In the genomic region with DNA sequence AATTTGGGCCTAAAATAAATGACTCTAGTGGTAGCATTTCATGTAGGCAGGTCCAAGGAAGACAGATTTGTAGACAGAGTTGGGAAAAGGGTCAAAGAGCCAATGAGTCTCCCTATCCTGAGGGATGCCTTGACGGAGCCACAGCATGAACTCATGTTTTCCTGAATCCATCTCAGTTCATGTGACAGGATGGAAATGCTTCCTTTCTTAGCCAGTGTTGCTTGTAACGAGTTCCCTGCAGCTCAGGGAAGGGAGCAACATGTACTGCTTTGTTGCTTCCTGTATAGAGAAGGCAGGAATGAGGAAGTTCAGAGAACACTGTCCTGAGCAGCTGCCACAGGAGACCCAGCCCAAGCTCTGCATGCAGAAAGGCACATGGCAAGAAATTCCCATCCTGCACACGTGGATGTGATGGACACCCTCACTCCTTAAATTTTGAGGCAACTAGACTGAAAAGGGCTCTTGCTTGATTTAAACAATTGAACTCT, we compare ENCODE assay signal across 9 cellular contexts. TPM values are rescaled to one million over a fixed set of nuclear protein-coding genes. Genes with fewer than 3 reads are reported as not detected.
DNase-seq lines count a peak whose midpoint lies in the region; ATAC-seq, FAIRE-seq and TF ChIP-seq lines count a peak whose summit lies in the region.
"Had no signal": no experiment of that assay in that cellular context is flagged by ENCODE, and none has a peak within 500 bp of the region (broad histone marks: within the 10 kb centered on the region; RNA-seq: fewer than 3 reads in every experiment).

No MANE protein-coding gene starts in this region.

- in situ Hi-C loops in ACHN (cut with HindIII; ENCODE audit: low pct_ligation_motif_present, low pct_unique_long_range_greater_than_20kb, low sequenced_read_pairs), result no loop called here

- intact Hi-C loops in pancreas (cut with DNase I), result no loop called here

- WGBS in pancreas, 2 donors, result 48 to 55% methylated on average over 3 of the region's 3 CpGs
- WGBS in smooth muscle cell (ENCODE audit: low lambda C conversion rate), result 73% methylated on average over 3 of the region's 3 CpGs

- no peaks in the 10 kb centered on the region for H3K36me3 ChIP-seq in pancreas
- H3K36me3 ChIP-seq in smooth muscle cell (ENCODE audit: low read depth), result no peaks in the 10 kb centered on the region

- no peak overlapping the region for H2AFZ ChIP-seq in smooth muscle cell (ENCODE audit: low read depth)

- no peaks in the 10 kb centered on the region for H4K20me1 ChIP-seq in smooth muscle cell (ENCODE audit: low read depth)

- no peak overlapping the region for H3K9ac ChIP-seq in smooth muscle cell (ENCODE audit: low read depth)

- H3K27me3 ChIP-seq in pancreas (no peaks in the 10 kb centered on the region), smooth muscle cell (ENCODE audit: low read depth) (no peaks in the 10 kb centered on the region)

- H3K4me1 ChIP-seq in pancreas, result peaks cover 0 to 5% (median 0%) of the 10 kb centered on the region in 3 donors
- H3K4me1 ChIP-seq in smooth muscle cell (ENCODE audit: low read depth), result peaks cover 23% of the 10 kb centered on the region

- H3K4me2 ChIP-seq in smooth muscle cell, result no peak overlapping the region

- H3K4me3 ChIP-seq in pancreas (no peak overlapping the region), smooth muscle cell (no peak overlapping the region)

- H3K27ac ChIP-seq in pancreas (peak overlapping the region in 1 of 4 donors; percentile 45), smooth muscle cell (ENCODE audit: low read depth) (no peak overlapping the region)

- peak; percentile 28; the same call in 2 of the 3 replicates for ATAC-seq in SK-N-SH treated with all-trans-retinoic acid at 6 μM for 48 hours
- ATAC-seq in pancreas, result peak; percentile 50 to 89 (median 79)
- no peak for ATAC-seq in HG03439 (IDR thresholded peaks at IDR 0.05; ENCODE audit: unreplicated experiment)
- ATAC-seq: activated naive CD8-positive, alpha-beta T cell treated with anti-CD3 and anti-CD28 coated beads, Interleukin-2, amount 50 U/mL, for 24 hours had no signal

- FAIRE-seq in pancreas (lab: Jason Lieb, UNC), result no peak

- no peaks in the 10 kb centered on the region for H3K9me3 ChIP-seq in pancreas
- H3K9me3 ChIP-seq in smooth muscle cell (replicated peaks; ENCODE audit: low read depth), result no peaks in the 10 kb centered on the region

- no peaks in the 10 kb centered on the region for H3K79me2 ChIP-seq in smooth muscle cell (ENCODE audit: low read depth)

- TF ChIP-seq CTCF in pancreas (IDR thresholded peaks at IDR 0.05), result no peak
- no peak for TF ChIP-seq CTCF in smooth muscle cell (IDR thresholded peaks at IDR 0.05; ENCODE audit: borderline replicate concordance, insufficient read depth, poor library complexity, severe bottlenecking)

- DNase-seq in GDM1 (lab: John Stamatoyannopoulos, UW) (peak; percentile 30), germinal center (ENCODE audit: low spot score) (peak; percentile 14), pancreas (no peak), smooth muscle cell (lab: John Stamatoyannopoulos, UW; ENCODE audit: unreplicated experiment) (no peak), ACHN (no peak)
- no peak for DNase-seq in activated CD4-positive, alpha-beta T cell treated with anti-CD3 and anti-CD28 coated beads, Interleukin-2, amount 50 U/mL, for 48 hours
- DNase-seq: activated naive CD8-positive, alpha-beta T cell treated with anti-CD3 and anti-CD28 coated beads, Interleukin-2, amount 50 U/mL, for 24 hours had no signal

- no peaks in the 10 kb centered on the region for H3F3A ChIP-seq in smooth muscle cell (ENCODE audit: low read depth)

TF ChIP-seq in SK-N-SH treated with all-trans-retinoic acid at 6 μM for 48 hours, 23 proteins besides CTCF, POLR2A, EP300 and RAD21:
- TF ChIP-seq, protein P1, sequence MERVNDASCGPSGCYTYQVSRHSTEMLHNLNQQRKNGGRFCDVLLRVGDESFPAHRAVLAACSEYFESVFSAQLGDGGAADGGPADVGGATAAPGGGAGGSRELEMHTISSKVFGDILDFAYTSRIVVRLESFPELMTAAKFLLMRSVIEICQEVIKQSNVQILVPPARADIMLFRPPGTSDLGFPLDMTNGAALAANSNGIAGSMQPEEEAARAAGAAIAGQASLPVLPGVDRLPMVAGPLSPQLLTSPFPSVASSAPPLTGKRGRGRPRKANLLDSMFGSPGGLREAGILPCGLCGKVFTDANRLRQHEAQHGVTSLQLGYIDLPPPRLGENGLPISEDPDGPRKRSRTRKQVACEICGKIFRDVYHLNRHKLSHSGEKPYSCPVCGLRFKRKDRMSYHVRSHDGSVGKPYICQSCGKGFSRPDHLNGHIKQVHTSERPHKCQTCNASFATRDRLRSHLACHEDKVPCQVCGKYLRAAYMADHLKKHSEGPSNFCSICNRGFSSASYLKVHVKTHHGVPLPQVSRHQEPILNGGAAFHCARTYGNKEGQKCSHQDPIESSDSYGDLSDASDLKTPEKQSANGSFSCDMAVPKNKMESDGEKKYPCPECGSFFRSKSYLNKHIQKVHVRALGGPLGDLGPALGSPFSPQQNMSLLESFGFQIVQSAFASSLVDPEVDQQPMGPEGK (CRISPR knock-in tag; IDR thresholded peaks at IDR 0.05; ENCODE audit: borderline replicate concordance), result no peak
- TF ChIP-seq, protein P2, sequence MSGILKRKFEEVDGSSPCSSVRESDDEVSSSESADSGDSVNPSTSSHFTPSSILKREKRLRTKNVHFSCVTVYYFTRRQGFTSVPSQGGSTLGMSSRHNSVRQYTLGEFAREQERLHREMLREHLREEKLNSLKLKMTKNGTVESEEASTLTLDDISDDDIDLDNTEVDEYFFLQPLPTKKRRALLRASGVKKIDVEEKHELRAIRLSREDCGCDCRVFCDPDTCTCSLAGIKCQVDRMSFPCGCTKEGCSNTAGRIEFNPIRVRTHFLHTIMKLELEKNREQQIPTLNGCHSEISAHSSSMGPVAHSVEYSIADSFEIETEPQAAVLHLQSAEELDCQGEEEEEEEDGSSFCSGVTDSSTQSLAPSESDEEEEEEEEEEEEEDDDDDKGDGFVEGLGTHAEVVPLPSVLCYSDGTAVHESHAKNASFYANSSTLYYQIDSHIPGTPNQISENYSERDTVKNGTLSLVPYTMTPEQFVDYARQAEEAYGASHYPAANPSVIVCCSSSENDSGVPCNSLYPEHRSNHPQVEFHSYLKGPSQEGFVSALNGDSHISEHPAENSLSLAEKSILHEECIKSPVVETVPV (CRISPR knock-in tag; IDR thresholded peaks at IDR 0.05), result no peak
- TF ChIP-seq ZNF565 (CRISPR knock-in tag; conservative IDR thresholded peaks at IDR 0.05; ENCODE audit: low read depth) (no peak), PPARA (CRISPR knock-in tag; IDR thresholded peaks at IDR 0.05; ENCODE audit: borderline replicate concordance) (no peak)
- TF ChIP-seq, protein P3, sequence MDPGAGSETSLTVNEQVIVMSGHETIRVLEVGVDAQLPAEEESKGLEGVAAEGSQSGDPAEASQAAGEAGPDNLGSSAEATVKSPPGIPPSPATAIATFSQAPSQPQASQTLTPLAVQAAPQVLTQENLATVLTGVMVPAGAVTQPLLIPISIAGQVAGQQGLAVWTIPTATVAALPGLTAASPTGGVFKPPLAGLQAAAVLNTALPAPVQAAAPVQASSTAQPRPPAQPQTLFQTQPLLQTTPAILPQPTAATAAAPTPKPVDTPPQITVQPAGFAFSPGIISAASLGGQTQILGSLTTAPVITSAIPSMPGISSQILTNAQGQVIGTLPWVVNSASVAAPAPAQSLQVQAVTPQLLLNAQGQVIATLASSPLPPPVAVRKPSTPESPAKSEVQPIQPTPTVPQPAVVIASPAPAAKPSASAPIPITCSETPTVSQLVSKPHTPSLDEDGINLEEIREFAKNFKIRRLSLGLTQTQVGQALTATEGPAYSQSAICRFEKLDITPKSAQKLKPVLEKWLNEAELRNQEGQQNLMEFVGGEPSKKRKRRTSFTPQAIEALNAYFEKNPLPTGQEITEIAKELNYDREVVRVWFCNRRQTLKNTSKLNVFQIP (CRISPR knock-in tag; IDR thresholded peaks at IDR 0.05; ENCODE audit: borderline replicate concordance, low read depth), result no peak

RNA-seq across cellular contexts. Expression of a gene that starts 27.9 kb away (rescaled TPM):
- total RNA-seq in pancreas, result 1 to 10 TPM; 1.3 to 3.2 (median 2.4) TPM
- 1 to 10 TPM; 1.3 to 5.8 TPM for polyA plus RNA-seq in pancreas
- 1.7 and 4.0 TPM in 2 replicates for total RNA-seq in smooth muscle cell
- 3.6 and 6.1 TPM in 2 replicates for polyA plus RNA-seq in smooth muscle cell

Comparison
In these comparisons a context has a peak if more than half of its experiments do, and no peak if none do; other contexts are left out.
1. DNase-seq: peak in GDM1 (single experiment) and germinal center (single experiment); none in pancreas (0 of 6), activated CD4-positive, alpha-beta T cell treated with anti-CD3 and anti-CD28 coated beads, Interleukin-2, amount 50 U/mL, for 48 hours (0 of 2), smooth muscle cell (single experiment) and ACHN (single experiment).